ENCODE assay signal across 8 cellular contexts in genomic region chr12:21774358-21775129, GRCh38. TPM values are rescaled to one million over a fixed set of nuclear protein-coding genes. Genes with fewer than 3 reads are reported as not detected.
DNase-seq lines count a peak whose midpoint lies in the region; ATAC-seq and TF ChIP-seq lines count a peak whose summit lies in the region.

Gene KCNJ8 (minus strand): TSS chr12:21774706. CDS start chr12:21773616, 1,090 bp downstream.

- H3K9me3 ChIP-seq in lower lobe of right lung (no peaks in the 10 kb centered on the region), thoracic aorta (no peaks in the 10 kb centered on the region)

- DNase-seq in Daoy (ENCODE audit: low read depth) (peak; percentile 22), NCI-H446 treated with DMSO at 0.1 percent for 48 hours (lab: John Stamatoyannopoulos, UW) (peak; percentile 64), ecto neural progenitor cell (ENCODE audit: low spot score) (peak; percentile 85), lower lobe of right lung (peak; percentile 83), thoracic aorta (ENCODE audit: low spot score) (peak; percentile 33), GOT3 (lab: John Stamatoyannopoulos, UW) (no peak), pons (ENCODE audit: low spot score) (no peak)

- H3K36me3 ChIP-seq in lower lobe of right lung, result no peaks in the 10 kb centered on the region
- no peaks in the 10 kb centered on the region for H3K36me3 ChIP-seq in thoracic aorta

- no peaks in the 10 kb centered on the region for H3K4me1 ChIP-seq in lower lobe of right lung
- peaks cover 19 to 36% of the 10 kb centered on the region in 2 donors for H3K4me1 ChIP-seq in thoracic aorta (ENCODE audit: control insufficient read depth in 1 of 2, low read depth in 2 of 2)

- intact Hi-C loops in lower lobe of right lung (cut with DNase I), result no loop called here

- TF ChIP-seq CTCF in lower lobe of right lung (IDR thresholded peaks at IDR 0.05), result no peak
- TF ChIP-seq CTCF in thoracic aorta (IDR thresholded peaks at IDR 0.05), result no peak

- peaks cover 17% of the 10 kb centered on the region for H3K27me3 ChIP-seq in lower lobe of right lung (ENCODE audit: low read depth)
- H3K27me3 ChIP-seq in thoracic aorta (replicated peaks; ENCODE audit: insufficient read depth), result no peaks in the 10 kb centered on the region

- H3K27ac ChIP-seq in lower lobe of right lung (peak within 1 kb of the TSS; percentile 70), thoracic aorta (peak within 1 kb of the TSS; percentile 78)

- peak; percentile 89 to 94 for ATAC-seq in lower lobe of right lung
- ATAC-seq in thoracic aorta (ENCODE audit: insufficient number of reproducible peaks, low FRiP score, low read depth), result peak; percentile 64
- no peak for ATAC-seq in GM19023 (IDR thresholded peaks at IDR 0.05; ENCODE audit: unreplicated experiment)

- H3K4me3 ChIP-seq in lower lobe of right lung (peak within 1 kb of the TSS; percentile 62), thoracic aorta (peak within 1 kb of the TSS; percentile 89)

RNA-seq across cellular contexts. Expression of gene KCNJ8, which starts in this region (rescaled TPM):
- 1.1 TPM in 1 of 2 replicates, not detected in the other for total RNA-seq in Daoy (2014; rRNA removed; shearing (Covaris generic))
- total RNA-seq in lower lobe of right lung (12.8 TPM), thoracic aorta (1 to 10 TPM; 7.0 to 8.1 TPM)

Comparison
In these comparisons a context has a peak if more than half of its experiments do, and no peak if none do; other contexts are left out.
1. DNase-seq: peak in Daoy (single experiment), NCI-H446 treated with DMSO at 0.1 percent for 48 hours (single experiment), ecto neural progenitor cell (single experiment), lower lobe of right lung (single experiment) and thoracic aorta (single experiment); none in GOT3 (single experiment) and pons (single experiment).